Comparison of ENCODE assay signal across 9 cellular contexts in the genomic region with DNA sequence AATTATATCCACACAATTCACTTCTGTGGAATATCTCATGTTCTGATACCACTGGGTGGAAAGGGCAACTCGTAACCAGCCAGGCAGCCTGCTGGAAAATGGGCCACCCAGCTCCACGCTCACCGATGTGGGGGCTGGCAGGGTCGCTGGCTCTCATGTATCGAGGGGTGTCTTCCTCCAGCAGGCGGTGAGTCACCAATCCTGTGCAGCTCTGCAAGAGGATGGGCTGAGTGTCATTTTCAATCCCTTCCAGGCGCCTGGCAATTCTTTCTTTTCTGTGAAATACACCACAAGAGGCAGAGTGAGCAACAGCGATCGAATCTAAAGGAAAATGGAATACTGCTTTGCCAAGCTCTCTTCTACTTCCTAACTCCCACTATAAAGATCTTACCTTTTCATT.
A peak's percentile ranks its signal among the peaks of the same experiment; 100 is the strongest.
DNase-seq lines count a peak whose midpoint lies in the region; TF ChIP-seq lines count a peak whose summit lies in the region.
"Had no signal": no experiment of that assay in that cellular context is flagged by ENCODE, and none has a peak within 500 bp of the region (broad histone marks: within the 10 kb centered on the region; RNA-seq: fewer than 3 reads in every experiment).

No MANE protein-coding gene starts in this region.

- H3K4me3 ChIP-seq in sigmoid colon: no peak overlapping the region

- H3K27ac ChIP-seq in sigmoid colon: peak overlapping the region; percentile 8 to 74 (median 42)

- H3K36me3 ChIP-seq in sigmoid colon: peaks cover 34 to 69% (median 42%) of the 10 kb centered on the region in 4 donors

- in situ Hi-C loops in KBM-7 (cut with MboI; ENCODE audit: low pct_unique_long_range_greater_than_20kb, low sequenced_read_pairs): no loop called here
- in situ Hi-C loops in GM13977 (cut with MboI; ENCODE audit: low pct_unique_long_range_greater_than_20kb, low sequenced_read_pairs, unreplicated experiment): no loop called here

- H3K4me3 Mint-ChIP-seq in endothelial cell (ENCODE audit: unreplicated experiment): peak overlapping the region; percentile 2

- no peaks in the 10 kb centered on the region for H3K9me3 Mint-ChIP-seq in endothelial cell (ENCODE audit: unreplicated experiment)

- H3K4me1 Mint-ChIP-seq in endothelial cell (ENCODE audit: unreplicated experiment): no peaks in the 10 kb centered on the region

- peaks cover 0 to 59% (median 54%) of the 10 kb centered on the region in 4 donors for H3K4me1 ChIP-seq in sigmoid colon

- peaks cover 25% of the 10 kb centered on the region for H3K36me3 Mint-ChIP-seq in endothelial cell (ENCODE audit: low read depth, unreplicated experiment)

- no peak overlapping the region for H3K27ac Mint-ChIP-seq in endothelial cell (ENCODE audit: unreplicated experiment)

- intact Hi-C loops in sigmoid colon (cut with DNase I): no loop called here

- no peak for TF ChIP-seq EP300 in sigmoid colon (IDR thresholded peaks at IDR 0.05)

- no peak for TF ChIP-seq POLR2A in sigmoid colon (IDR thresholded peaks at IDR 0.05)

- no peaks in the 10 kb centered on the region for H3K9me3 ChIP-seq in sigmoid colon

- H3K27me3 ChIP-seq in sigmoid colon: no peaks in the 10 kb centered on the region

- 92 to 95% methylated on average over 9 of the region's 9 CpGs for WGBS in sigmoid colon, 2 donors

- DNase-seq in EH (ENCODE audit: low read depth) (peak; percentile 57), MV-4-11 (lab: John Stamatoyannopoulos, UW) (peak; percentile 84), endothelial cell (ENCODE audit: low spot score) (no peak), sigmoid colon (no peak), KBM-7 (no peak), GM13977 (ENCODE audit: low spot score) (no peak)
- DNase-seq in stimulated activated naive CD4-positive, alpha-beta T cell treated with Interleukin-2 at 50 U/mL for 16 hours (lab: John Stamatoyannopoulos, UW): no peak
- DNase-seq: activated gamma-delta T cell, NCI-H1105 had no signal

- H3K27me3 Mint-ChIP-seq in endothelial cell (ENCODE audit: unreplicated experiment): no peaks in the 10 kb centered on the region

- TF ChIP-seq CTCF in endothelial cell (IDR thresholded peaks at IDR 0.05; ENCODE audit: unreplicated experiment) (no peak), sigmoid colon (IDR thresholded peaks at IDR 0.05) (no peak), GM13977 (IDR thresholded peaks at IDR 0.05; ENCODE audit: extremely low read depth, insufficient read depth, missing control alignments) (no peak)

Comparison
In these comparisons a context has a peak if more than half of its experiments do, and no peak if none do; other contexts are left out.
1. DNase-seq: peak in EH (single experiment) and MV-4-11 (single experiment); none in endothelial cell (single experiment), sigmoid colon (single experiment), KBM-7 (single experiment), GM13977 (single experiment) and stimulated activated naive CD4-positive, alpha-beta T cell treated with Interleukin-2 at 50 U/mL for 16 hours (single experiment).